14 cellular contexts compared by ENCODE assay signal in genomic region chr3:153232737-153233330, GRCh38.
DNase-seq lines count a peak whose midpoint lies in the region; ATAC-seq and TF ChIP-seq lines count a peak whose summit lies in the region.
"Had no signal": no experiment of that assay in that cellular context is flagged by ENCODE, and none has a peak within 500 bp of the region (broad histone marks: within the 10 kb centered on the region; RNA-seq: fewer than 3 reads in every experiment).

No MANE protein-coding gene starts in this region.

- in situ Hi-C loops in HAP-1 (cut with MboI; ENCODE audit: low sequenced_read_pairs), result no loop called here

- no peaks in the 10 kb centered on the region for H3K4me1 ChIP-seq in HAP-1
- H3K4me1 ChIP-seq: colonic mucosa, psoas muscle, upper lobe of right lung had no signal

- no peaks in the 10 kb centered on the region for H3K36me3 ChIP-seq in HAP-1 (replicated peaks)
- H3K36me3 ChIP-seq: colonic mucosa, gastroesophageal sphincter, upper lobe of right lung had no signal

- H3K27me3 ChIP-seq in HAP-1 (ENCODE audit: low read depth), result no peaks in the 10 kb centered on the region
- H3K27me3 ChIP-seq: colonic mucosa, gastroesophageal sphincter, upper lobe of right lung had no signal

- H3K4me3 ChIP-seq in fibroblast of the aortic adventitia (ENCODE audit: low read depth, low read length) (no peak overlapping the region), HAP-1 (no peak overlapping the region)
- H3K4me3 ChIP-seq: colonic mucosa, gastroesophageal sphincter, psoas muscle, upper lobe of right lung had no signal

- ATAC-seq in GM21619 (IDR thresholded peaks at IDR 0.05; ENCODE audit: unreplicated experiment), result no peak
- no peak for ATAC-seq in HG03108 (IDR thresholded peaks at IDR 0.05; ENCODE audit: unreplicated experiment)
- ATAC-seq: gastroesophageal sphincter, psoas muscle, upper lobe of right lung had no signal

- no peak for TF ChIP-seq CTCF in fibroblast of the aortic adventitia (IDR thresholded peaks at IDR 0.05; ENCODE audit: insufficient read depth, low read length)

- DNase-seq in EL (peak; percentile 76), amniotic epithelial cell (ENCODE audit: low read depth) (peak; percentile 58), fibroblast of the aortic adventitia (ENCODE audit: low read depth) (peak; percentile 85), smooth muscle cell of the brain vasculature (ENCODE audit: low read depth, low spot score) (peak; percentile 62), pons (ENCODE audit: low spot score) (no peak), HAP-1 (ENCODE audit: low spot score in 2 of 2) (no peak)
- DNase-seq: CD4-positive, CD25-positive, alpha-beta regulatory T cell; colonic mucosa; psoas muscle; stimulated activated CD8-positive, alpha-beta memory T cell treated with anti-CD3 and anti-CD28 coated beads, Interleukin-4, amount 100 ng/mL, for 48 hours; upper lobe of right lung had no signal

- H3K9me3 ChIP-seq in HAP-1, result no peaks in the 10 kb centered on the region
- H3K9me3 ChIP-seq: colonic mucosa, gastroesophageal sphincter, psoas muscle, upper lobe of right lung had no signal

Comparison
In these comparisons a context has a peak if more than half of its experiments do, and no peak if none do; other contexts are left out.
1. DNase-seq: peak in EL (single experiment), amniotic epithelial cell (single experiment), fibroblast of the aortic adventitia (single experiment) and smooth muscle cell of the brain vasculature (single experiment); none in pons (single experiment) and HAP-1 (0 of 2).